8 cellular contexts compared by ENCODE assay signal in the genomic region with DNA sequence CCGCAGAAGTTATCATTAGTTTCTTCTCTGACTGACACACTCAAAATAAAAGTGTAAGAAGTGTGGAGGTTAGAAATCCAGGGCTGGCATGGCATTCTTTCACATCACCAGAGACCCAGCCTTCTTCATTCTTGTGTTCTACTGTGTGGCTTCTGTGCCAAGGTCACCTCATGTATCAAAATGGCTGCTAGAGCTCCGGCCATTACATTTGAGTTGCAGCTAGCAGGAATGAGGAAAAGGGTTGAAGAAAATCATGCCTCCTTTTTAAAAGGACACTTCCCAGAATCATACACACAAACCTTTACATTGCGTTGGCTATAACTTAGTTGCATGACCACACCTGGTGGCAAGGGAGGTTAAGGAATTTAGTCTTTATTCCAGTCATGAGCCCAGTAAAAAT.
"Had no signal": no experiment of that assay in that cellular context is flagged by ENCODE, and none has a peak within 500 bp of the region (broad histone marks: within the 10 kb centered on the region; RNA-seq: fewer than 3 reads in every experiment).

No MANE protein-coding gene starts in this region.

- H2AFZ ChIP-seq: GM23338 had no signal

- H3K9me3 Mint-ChIP-seq: GM23338, H9, HFFc6, IgD-negative memory B cell had no signal

- H3K4me3 ChIP-seq: GM23338 had no signal

- H3K27ac Mint-ChIP-seq: GM23338, H9, HFFc6, IgD-negative memory B cell had no signal

- H3K4me2 ChIP-seq: GM23338 had no signal

- H3K4me3 Mint-ChIP-seq: GM23338, H9, HFFc6, IgD-negative memory B cell had no signal

- FAIRE-seq: H54, HepG2 had no signal

- DNase-seq: H9, HFFc6, KG1 had no signal

- H3K27ac ChIP-seq: HL-60 had no signal
